3 cellular contexts compared by ENCODE assay signal in the genomic region with DNA sequence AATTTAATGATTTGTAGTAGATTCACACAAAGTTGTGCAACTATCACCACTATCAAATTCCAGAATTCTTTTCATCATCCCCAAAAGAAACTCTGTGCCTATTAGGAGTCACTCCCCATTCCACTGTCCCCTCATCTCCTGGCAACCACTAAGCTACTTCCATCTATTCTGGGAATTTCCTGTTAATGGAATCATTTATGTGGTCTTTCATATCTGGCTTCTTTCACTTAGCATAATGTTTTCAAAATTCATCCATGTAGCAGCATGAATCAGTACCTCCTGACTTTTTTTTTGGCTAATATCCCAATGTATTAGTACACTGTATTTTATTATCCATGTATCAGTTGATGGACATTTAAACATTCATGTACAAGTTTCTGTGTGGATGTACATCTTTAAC.
TF ChIP-seq lines count a peak whose summit lies in the region.

No MANE protein-coding gene starts in this region.

TF ChIP-seq in SK-N-SH treated with all-trans-retinoic acid at 6 μM for 48 hours, 23 proteins besides CTCF, POLR2A, EP300 and RAD21:
- TF ChIP-seq, protein P1, sequence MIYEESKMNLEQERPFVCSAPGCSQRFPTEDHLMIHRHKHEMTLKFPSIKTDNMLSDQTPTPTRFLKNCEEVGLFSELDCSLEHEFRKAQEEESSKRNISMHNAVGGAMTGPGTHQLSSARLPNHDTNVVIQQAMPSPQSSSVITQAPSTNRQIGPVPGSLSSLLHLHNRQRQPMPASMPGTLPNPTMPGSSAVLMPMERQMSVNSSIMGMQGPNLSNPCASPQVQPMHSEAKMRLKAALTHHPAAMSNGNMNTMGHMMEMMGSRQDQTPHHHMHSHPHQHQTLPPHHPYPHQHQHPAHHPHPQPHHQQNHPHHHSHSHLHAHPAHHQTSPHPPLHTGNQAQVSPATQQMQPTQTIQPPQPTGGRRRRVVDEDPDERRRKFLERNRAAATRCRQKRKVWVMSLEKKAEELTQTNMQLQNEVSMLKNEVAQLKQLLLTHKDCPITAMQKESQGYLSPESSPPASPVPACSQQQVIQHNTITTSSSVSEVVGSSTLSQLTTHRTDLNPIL (CRISPR knock-in tag; IDR thresholded peaks at IDR 0.05; ENCODE audit: low read depth) = peak; percentile 20; the same call in 1 of the 2 replicates
- TF ChIP-seq ISL1 (CRISPR knock-in tag; IDR thresholded peaks at IDR 0.05) = peak; percentile 98
- peak; percentile 47; the same call in 1 of the 2 replicates for TF ChIP-seq TCF4 (CRISPR knock-in tag; IDR thresholded peaks at IDR 0.05; ENCODE audit: borderline replicate concordance)
- TF ChIP-seq CSDC2 (CRISPR knock-in tag; IDR thresholded peaks at IDR 0.05) = no peak

TF ChIP-seq in SK-N-SH, 30 proteins besides CTCF, POLR2A, EP300 and RAD21 (continued from another document):
- TF ChIP-seq FOSL2 (IDR thresholded peaks at IDR 0.05; ENCODE audit: borderline replicate concordance, low read depth) (no peak), POLR2AphosphoS5 (IDR thresholded peaks at IDR 0.05; ENCODE audit: low read depth, low read length) (no peak), CHD2 (IDR thresholded peaks at IDR 0.05; ENCODE audit: low read length, partially characterized antibody) (no peak), JUND (IDR thresholded peaks at IDR 0.05) (no peak), FOXM1 (IDR thresholded peaks at IDR 0.05; ENCODE audit: low read depth) (no peak), EZH2phosphoT487 (IDR thresholded peaks at IDR 0.05; ENCODE audit: borderline replicate concordance, low read depth) (no peak), TAF1 (IDR thresholded peaks at IDR 0.05; ENCODE audit: borderline replicate concordance, low read depth, low read length) (no peak), GATA2 (CRISPR knock-in tag; IDR thresholded peaks at IDR 0.05) (no peak), MXI1 (IDR thresholded peaks at IDR 0.05; ENCODE audit: low read depth, low read length) (no peak), YY1 (IDR thresholded peaks at IDR 0.05; ENCODE audit: low read depth) (no peak), SIN3A (IDR thresholded peaks at IDR 0.05; ENCODE audit: borderline replicate concordance, low read depth, low read length) (no peak), FOXJ3 (CRISPR knock-in tag; IDR thresholded peaks at IDR 0.05) (no peak), MEF2A (IDR thresholded peaks at IDR 0.05; ENCODE audit: borderline replicate concordance, low read depth) (no peak)
- TF ChIP-seq, protein P2, sequence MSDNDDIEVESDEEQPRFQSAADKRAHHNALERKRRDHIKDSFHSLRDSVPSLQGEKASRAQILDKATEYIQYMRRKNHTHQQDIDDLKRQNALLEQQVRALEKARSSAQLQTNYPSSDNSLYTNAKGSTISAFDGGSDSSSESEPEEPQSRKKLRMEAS (IDR thresholded peaks at IDR 0.05; ENCODE audit: low read depth) = no peak
- TF ChIP-seq, protein P3, sequence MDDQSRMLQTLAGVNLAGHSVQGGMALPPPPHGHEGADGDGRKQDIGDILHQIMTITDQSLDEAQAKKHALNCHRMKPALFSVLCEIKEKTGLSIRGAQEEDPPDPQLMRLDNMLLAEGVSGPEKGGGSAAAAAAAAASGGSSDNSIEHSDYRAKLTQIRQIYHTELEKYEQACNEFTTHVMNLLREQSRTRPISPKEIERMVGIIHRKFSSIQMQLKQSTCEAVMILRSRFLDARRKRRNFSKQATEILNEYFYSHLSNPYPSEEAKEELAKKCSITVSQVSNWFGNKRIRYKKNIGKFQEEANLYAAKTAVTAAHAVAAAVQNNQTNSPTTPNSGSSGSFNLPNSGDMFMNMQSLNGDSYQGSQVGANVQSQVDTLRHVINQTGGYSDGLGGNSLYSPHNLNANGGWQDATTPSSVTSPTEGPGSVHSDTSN (IDR thresholded peaks at IDR 0.05) = no peak
TF ChIP-seq in SK-N-SH: peak in this region for 0.

TF ChIP-seq in endothelial cell of umbilical vein, 7 proteins besides CTCF, POLR2A, EP300 and RAD21:
- TF ChIP-seq FOS (IDR thresholded peaks at IDR 0.05; ENCODE audit: borderline replicate concordance, insufficient read depth, low read length) (no peak), GATA2 (IDR thresholded peaks at IDR 0.05; ENCODE audit: insufficient read depth, insufficient read length, low read depth, low read length) (no peak), POLR2AphosphoS5 (IDR thresholded peaks at IDR 0.05; ENCODE audit: insufficient read depth, low read depth, low read length) (no peak), MYC (IDR thresholded peaks at IDR 0.05; ENCODE audit: low read depth, low read length) (no peak)
- TF ChIP-seq, protein P2 (IDR thresholded peaks at IDR 0.05; ENCODE audit: insufficient read depth, insufficient read length) = no peak
